Comparison of ENCODE assay signal across 16 cellular contexts in genomic region chr15:80636675-80637074, GRCh38. TPM values are rescaled to one million over a fixed set of nuclear protein-coding genes. Genes with fewer than 3 reads are reported as not detected.
DNase-seq lines count a peak whose midpoint lies in the region; ATAC-seq and TF ChIP-seq lines count a peak whose summit lies in the region.
"Had no signal": no experiment of that assay in that cellular context is flagged by ENCODE, and none has a peak within 500 bp of the region (broad histone marks: within the 10 kb centered on the region; RNA-seq: fewer than 3 reads in every experiment).

No MANE protein-coding gene starts in this region.

- no peaks in the 10 kb centered on the region for H3K27me3 ChIP-seq in heart left ventricle
- H3K27me3 ChIP-seq in right atrium auricular region = no peaks in the 10 kb centered on the region
- no peaks in the 10 kb centered on the region for H3K27me3 ChIP-seq in aorta (ENCODE audit: control insufficient read depth in 1 of 2, insufficient read depth in 2 of 2, low read length in 1 of 2)
- H3K27me3 ChIP-seq: esophagus muscularis mucosa, uterus had no signal

- CTCF ChIA-PET in activated naive CD4-positive, alpha-beta T cell treated with anti-CD3 and anti-CD28 coated beads, Interleukin-2, amount 10 ng/mL, durations not matched to agents 7 days and 5 days (lab: Charles Lee) = no interaction called here

- H3K9me3 ChIP-seq in heart left ventricle (peaks cover 0 to 9% (median 0%) of the 10 kb centered on the region in 12 donors), right atrium auricular region (peaks cover 0 to 6% of the 10 kb centered on the region in 2 donors), aorta (ENCODE audit: control insufficient read depth, low read length) (peaks cover 6% of the 10 kb centered on the region)
- H3K9me3 ChIP-seq: uterus had no signal

- no peak overlapping the region for H3K4me3 ChIP-seq in heart left ventricle
- no peak overlapping the region for H3K4me3 ChIP-seq in right atrium auricular region
- H3K4me3 ChIP-seq in choroid plexus epithelial cell (ENCODE audit: low read depth, low read length) = no peak overlapping the region
- no peak overlapping the region for H3K4me3 ChIP-seq in aorta (ENCODE audit: low read length in 2 of 2)
- H3K4me3 ChIP-seq: esophagus muscularis mucosa, PC-9, uterus had no signal

- intact Hi-C loops in heart left ventricle (cut with DNase I) = no loop called here
- intact Hi-C loops in aorta (cut with DNase I) = no loop called here

- no peaks in the 10 kb centered on the region for H3K9me3 Mint-ChIP-seq in activated naive CD4-positive, alpha-beta T cell treated with anti-CD3 and anti-CD28 coated beads, Interleukin-2, amount 10 ng/mL, durations not matched to agents 7 days and 5 days

- H3K4me1 ChIP-seq in heart left ventricle = peaks cover 0 to 16% (median 0%) of the 10 kb centered on the region in 12 donors
- H3K4me1 ChIP-seq in right atrium auricular region = peaks cover 0 to 6% of the 10 kb centered on the region in 2 donors
- no peaks in the 10 kb centered on the region for H3K4me1 ChIP-seq in aorta (ENCODE audit: control insufficient read depth in 1 of 2, insufficient read depth in 2 of 2, low read length in 2 of 2)
- H3K4me1 ChIP-seq: esophagus muscularis mucosa, uterus had no signal

- H3K36me3 Mint-ChIP-seq in activated naive CD4-positive, alpha-beta T cell treated with anti-CD3 and anti-CD28 coated beads, Interleukin-2, amount 10 ng/mL, durations not matched to agents 7 days and 5 days = no peaks in the 10 kb centered on the region
- H3K36me3 Mint-ChIP-seq: CD8-positive, alpha-beta memory T cell had no signal

- H3K36me3 ChIP-seq in heart left ventricle (no peaks in the 10 kb centered on the region), right atrium auricular region (no peaks in the 10 kb centered on the region), aorta (ENCODE audit: control insufficient read depth in 1 of 2, insufficient read depth in 2 of 2, low read length in 1 of 2) (no peaks in the 10 kb centered on the region)
- H3K36me3 ChIP-seq: esophagus muscularis mucosa, uterus had no signal

- no peak overlapping the region for H3K4me3 Mint-ChIP-seq in activated naive CD4-positive, alpha-beta T cell treated with anti-CD3 and anti-CD28 coated beads, Interleukin-2, amount 10 ng/mL, durations not matched to agents 7 days and 5 days
- H3K4me3 Mint-ChIP-seq: activated CD8-positive, alpha-beta T cell treated with anti-CD3 and anti-CD28 coated beads, Interleukin-2, amount 10 ng/mL, durations not matched to agents 7 days and 5 days; CD8-positive, alpha-beta memory T cell had no signal

- DNase-seq in heart left ventricle (peak in 4 of 5 donors; percentile 16 to 44 (median 32)), right atrium auricular region (ENCODE audit: low spot score) (no peak), choroid plexus epithelial cell (ENCODE audit: low read depth) (no peak), iPS-NIHi7 (ENCODE audit: extremely low spot score) (peak; percentile 67), aorta (no peak), medulla oblongata (ENCODE audit: extremely low spot score) (no peak), NCI-H1092 (lab: John Stamatoyannopoulos, UW) (no peak)
- DNase-seq in activated naive CD4-positive, alpha-beta T cell treated with anti-CD3 and anti-CD28 coated beads, Interleukin-2, amount 10 ng/mL, durations not matched to agents 7 days and 5 days = no peak
- DNase-seq: activated CD8-positive, alpha-beta T cell treated with anti-CD3 and anti-CD28 coated beads, Interleukin-2, amount 10 ng/mL, durations not matched to agents 7 days and 5 days; CD8-positive, alpha-beta memory T cell; PC-9; posterior cingulate gyrus; stimulated activated CD4-positive, alpha-beta T cell treated with anti-CD3 and anti-CD28 coated beads, Interleukin-12 subunit alpha, Interleukin-12 subunit beta, amount 100 ng/mL, for 4 hours; stimulated activated naive CD8-positive, alpha-beta T cell treated with anti-CD3 and anti-CD28 coated beads, Interleukin-15, Interleukin-2, amounts not matched to agents 100 U/mL and 50 U/mL, for 24 hours; uterus had no signal

- peaks cover 11% of the 10 kb centered on the region for H3K27me3 Mint-ChIP-seq in activated naive CD4-positive, alpha-beta T cell treated with anti-CD3 and anti-CD28 coated beads, Interleukin-2, amount 10 ng/mL, durations not matched to agents 7 days and 5 days

- ATAC-seq in heart left ventricle (peak in 3 of 4 donors; percentile 67 to 77 (median 70)), aorta (ENCODE audit: low FRiP score) (peak; percentile 20)
- ATAC-seq: activated CD8-positive, alpha-beta T cell treated with anti-CD3 and anti-CD28 coated beads, Interleukin-2, amount 10 ng/mL, durations not matched to agents 7 days and 5 days; stimulated activated naive CD8-positive, alpha-beta T cell treated with anti-CD3 and anti-CD28 coated beads, Interleukin-15, Interleukin-2, amounts not matched to agents 100 U/mL and 50 U/mL, for 24 hours had no signal

- no peaks in the 10 kb centered on the region for H3K4me1 Mint-ChIP-seq in activated naive CD4-positive, alpha-beta T cell treated with anti-CD3 and anti-CD28 coated beads, Interleukin-2, amount 10 ng/mL, durations not matched to agents 7 days and 5 days
- H3K4me1 Mint-ChIP-seq: CD8-positive, alpha-beta memory T cell had no signal

- 34 to 42% (median 38%) methylated on average over 7 of the region's 7 CpGs for WGBS in heart left ventricle, 4 donors
- 29 to 32% methylated on average over 7 of the region's 7 CpGs for WGBS in aorta, 2 donors

- no peak overlapping the region for H3K27ac ChIP-seq in heart left ventricle
- H3K27ac ChIP-seq in right atrium auricular region = no peak overlapping the region
- H3K27ac ChIP-seq in aorta (ENCODE audit: low read depth in 1 of 2, low read length in 2 of 2) = no peak overlapping the region
- H3K27ac ChIP-seq: esophagus muscularis mucosa, PC-9, uterus had no signal

- H3K27ac Mint-ChIP-seq in activated naive CD4-positive, alpha-beta T cell treated with anti-CD3 and anti-CD28 coated beads, Interleukin-2, amount 10 ng/mL, durations not matched to agents 7 days and 5 days = no peak overlapping the region
- H3K27ac Mint-ChIP-seq: activated CD8-positive, alpha-beta T cell treated with anti-CD3 and anti-CD28 coated beads, Interleukin-2, amount 10 ng/mL, durations not matched to agents 7 days and 5 days; CD8-positive, alpha-beta memory T cell had no signal

- TF ChIP-seq CTCF in heart left ventricle (IDR thresholded peaks at IDR 0.05) (peak in 3 of 12 donors; percentile 18 to 30 (median 18)), right atrium auricular region (IDR thresholded peaks at IDR 0.05) (no peak), choroid plexus epithelial cell (conservative IDR thresholded peaks at IDR 0.05; ENCODE audit: low read depth, low read length) (peak; percentile 2)

- no peak for TF ChIP-seq POLR2A in heart left ventricle (IDR thresholded peaks at IDR 0.05)

RNA-seq across cellular contexts. Expression of gene ABHD17C, which starts 58.4 kb away (rescaled TPM):
- 10 to 100 TPM in 1 of 9 donors, 1 to 10 TPM in 8; 2.8 to 10.2 (median 5.6) TPM for total RNA-seq in heart left ventricle
- polyA plus RNA-seq in heart left ventricle = 1 to 10 TPM; 2.9 to 6.6 TPM
- total RNA-seq in right atrium auricular region = 1 to 10 TPM; 1.0 to 1.7 TPM
- 1 to 10 TPM; 4.2 to 8.3 TPM for total RNA-seq in aorta
- 1 to 10 TPM; 1.2 to 9.6 TPM for polyA plus RNA-seq in aorta

Comparison
In these comparisons a context has a peak if more than half of its experiments do, and no peak if none do; other contexts are left out.
1. DNase-seq: peak in heart left ventricle (4 of 5) and iPS-NIHi7 (single experiment); none in right atrium auricular region (single experiment), choroid plexus epithelial cell (single experiment), aorta (0 of 2), medulla oblongata (single experiment), activated naive CD4-positive, alpha-beta T cell treated with anti-CD3 and anti-CD28 coated beads, Interleukin-2, amount 10 ng/mL, durations not matched to agents 7 days and 5 days (single experiment) and NCI-H1092 (single experiment).